25 cellular contexts compared by ENCODE assay signal in genomic region chr9:36314740-36315139, GRCh38.
"Had no signal": no experiment of that assay in that cellular context is flagged by ENCODE, and none has a peak within 500 bp of the region (broad histone marks: within the 10 kb centered on the region; RNA-seq: fewer than 3 reads in every experiment).

No MANE protein-coding gene starts in this region.

- H3K27ac Mint-ChIP-seq: immature natural killer cell; naive B cell; natural killer cell treated with Interleukin-12 subunit alpha and Interleukin-12 subunit beta and Interleukin-15 and Interleukin-18, amount 100 ng/mL, for 72 hours; stimulated activated effector memory CD8-positive, alpha-beta T cell treated with anti-CD3 and anti-CD28 coated beads, Interleukin-12 subunit alpha, Interleukin-12 subunit beta, amount 100 ng/mL, for 72 hours had no signal

- H3K36me3 Mint-ChIP-seq: naive B cell; natural killer cell treated with Interleukin-12 subunit alpha and Interleukin-12 subunit beta and Interleukin-15 and Interleukin-18, amount 100 ng/mL, for 72 hours; stimulated activated effector memory CD8-positive, alpha-beta T cell treated with anti-CD3 and anti-CD28 coated beads, Interleukin-12 subunit alpha, Interleukin-12 subunit beta, amount 100 ng/mL, for 72 hours had no signal

- H3K4me3 Mint-ChIP-seq: immature natural killer cell; naive B cell; natural killer cell treated with Interleukin-12 subunit alpha and Interleukin-12 subunit beta and Interleukin-15 and Interleukin-18, amount 100 ng/mL, for 72 hours; stimulated activated effector memory CD8-positive, alpha-beta T cell treated with anti-CD3 and anti-CD28 coated beads, Interleukin-12 subunit alpha, Interleukin-12 subunit beta, amount 100 ng/mL, for 72 hours had no signal

- H3K4me1 ChIP-seq: prostate gland, right atrium auricular region, sigmoid colon had no signal

- H3K36me3 ChIP-seq: esophagus muscularis mucosa, lower lobe of right lung, prostate gland, right atrium auricular region, sigmoid colon, stomach, tibial artery, upper lobe of left lung had no signal

- H3K27me3 ChIP-seq: right atrium auricular region, testis, tibial artery, upper lobe of left lung had no signal

- H3K9me3 Mint-ChIP-seq: immature natural killer cell; naive B cell; natural killer cell treated with Interleukin-12 subunit alpha and Interleukin-12 subunit beta and Interleukin-15 and Interleukin-18, amount 100 ng/mL, for 72 hours; stimulated activated effector memory CD8-positive, alpha-beta T cell treated with anti-CD3 and anti-CD28 coated beads, Interleukin-12 subunit alpha, Interleukin-12 subunit beta, amount 100 ng/mL, for 72 hours had no signal

- H3K4me1 Mint-ChIP-seq: immature natural killer cell; naive B cell; stimulated activated effector memory CD8-positive, alpha-beta T cell treated with anti-CD3 and anti-CD28 coated beads, Interleukin-12 subunit alpha, Interleukin-12 subunit beta, amount 100 ng/mL, for 72 hours had no signal

- DNase-seq: cerebellar nuclear complex; cortex of kidney; effector CD4-positive, alpha-beta T cell; foreskin melanocyte; hypothalamus; immature natural killer cell; islet precursor cell; left ventricle myocardium superior; lower lobe of right lung; naive B cell; nucleus accumbens; sigmoid colon; stimulated activated CD4-positive, alpha-beta T cell treated with anti-CD3 and anti-CD28 coated beads, Interleukin-2, amount 100 ng/mL, for 24 hours; stimulated activated CD4-positive, alpha-beta T cell treated with anti-CD3 and anti-CD28 coated beads, Interleukin-4, amount 100 ng/mL, for 24 hours; stimulated activated naive CD4-positive, alpha-beta T cell treated with Interleukin-2 at 50 U/mL for 16 hours; stomach; testis; tibial artery; upper lobe of left lung had no signal

- ATAC-seq: left ventricle myocardium superior; lower lobe of right lung; natural killer cell treated with Interleukin-12 subunit alpha and Interleukin-12 subunit beta and Interleukin-15 and Interleukin-18, amount 100 ng/mL, for 72 hours; stimulated activated effector memory CD8-positive, alpha-beta T cell treated with anti-CD3 and anti-CD28 coated beads, Interleukin-12 subunit alpha, Interleukin-12 subunit beta, amount 100 ng/mL, for 72 hours had no signal

- H3K27ac ChIP-seq: esophagus muscularis mucosa, lower lobe of right lung, right atrium auricular region, sigmoid colon, stomach, tibial artery, upper lobe of left lung had no signal

- H3K4me3 ChIP-seq: esophagus muscularis mucosa, lower lobe of right lung, prostate gland, right atrium auricular region, sigmoid colon, stomach, testis, tibial artery, upper lobe of left lung had no signal

- FAIRE-seq: urothelium cell line had no signal

- H3K9me3 ChIP-seq: esophagus muscularis mucosa, lower lobe of right lung, prostate gland, right atrium auricular region, sigmoid colon, stomach, testis, tibial artery, upper lobe of left lung had no signal
